8 cellular contexts compared by ENCODE assay signal in genomic region chr11:76208829-76209670, GRCh38. TPM values are rescaled to one million over a fixed set of nuclear protein-coding genes. Genes with fewer than 3 reads are reported as not detected.
DNase-seq lines count a peak whose midpoint lies in the region; ATAC-seq and TF ChIP-seq lines count a peak whose summit lies in the region.

No MANE protein-coding gene starts in this region.

- peak; percentile 99 for TF ChIP-seq CTCF in Panc1 (IDR thresholded peaks at IDR 0.05)
- peak; percentile 80 for TF ChIP-seq CTCF in fibroblast of villous mesenchyme (IDR thresholded peaks at IDR 0.05; ENCODE audit: insufficient read depth, low read depth, low read length)
- peak; percentile 98 for TF ChIP-seq CTCF in neural crest cell (conservative IDR thresholded peaks at IDR 0.05)

- no TSS peak for BruUV-seq in Panc1 (replicated peaks; lab: Mats Ljungman, UMichigan)

- H3K27me3 ChIP-seq in Panc1 (ENCODE audit: control insufficient read depth, insufficient read depth, low read length): peaks cover 10% of the 10 kb centered on the region; the same call in 1 of the 2 replicates

- CTCF ChIA-PET in Panc1 (lab: Charles Lee): interaction anchor here (0.5 to 2.5 kb wide), 10 partner anchors 22 to 906 kb away, joined by 3 to 27 read pairs (median 5); no protein-coding TSS in a partner anchor

- H3K27me3 Mint-ChIP-seq in neural crest cell (ENCODE audit: low read depth): peaks cover 88% of the 10 kb centered on the region
- H3K27me3 Mint-ChIP-seq in stimulated activated naive CD8-positive, alpha-beta T cell treated with anti-CD3 and anti-CD28 coated beads, Interleukin-15, amount 100 ng/mL, for 72 hours: peaks cover 94% of the 10 kb centered on the region

- H3K9me3 Mint-ChIP-seq in neural crest cell: no peaks in the 10 kb centered on the region
- H3K9me3 Mint-ChIP-seq in stimulated activated naive CD8-positive, alpha-beta T cell treated with anti-CD3 and anti-CD28 coated beads, Interleukin-15, amount 100 ng/mL, for 72 hours: no peaks in the 10 kb centered on the region

- no peak overlapping the region for H3K27ac Mint-ChIP-seq in neural crest cell (ENCODE audit: unreplicated experiment)
- no peak overlapping the region for H3K27ac Mint-ChIP-seq in stimulated activated naive CD8-positive, alpha-beta T cell treated with anti-CD3 and anti-CD28 coated beads, Interleukin-15, amount 100 ng/mL, for 72 hours

- no peaks in the 10 kb centered on the region for H3K36me3 Mint-ChIP-seq in neural crest cell (ENCODE audit: low read depth)

- H3K9me3 ChIP-seq in Panc1 (ENCODE audit: control insufficient read depth, insufficient read depth, low read depth, low read length): no peaks in the 10 kb centered on the region

- H3K4me1 ChIP-seq in Panc1 (ENCODE audit: control insufficient read depth, insufficient read depth, low read length): peaks cover 7% of the 10 kb centered on the region; the same call in 1 of the 2 replicates

- no peaks in the 10 kb centered on the region for H3K36me3 ChIP-seq in Panc1 (ENCODE audit: control insufficient read depth, insufficient read depth, low read length)

- intact Hi-C loops in Panc1 (cut with micrococcal nuclease; ENCODE audit: unreplicated experiment): loop anchor here (1.0 to 5.0 kb wide), 3 partner anchors 110 to 312 kb away; no protein-coding TSS in a partner anchor

- peak overlapping the region; percentile 78 for H3K4me3 Mint-ChIP-seq in neural crest cell
- peak overlapping the region; percentile 89 to 91 for H3K4me3 Mint-ChIP-seq in stimulated activated naive CD8-positive, alpha-beta T cell treated with anti-CD3 and anti-CD28 coated beads, Interleukin-15, amount 100 ng/mL, for 72 hours

- H3K27ac ChIP-seq in Panc1 (ENCODE audit: low read length): no peak overlapping the region

- peak; percentile 67 for ATAC-seq in Panc1
- ATAC-seq in stimulated activated naive CD8-positive, alpha-beta T cell treated with anti-CD3 and anti-CD28 coated beads, Interleukin-15, amount 100 ng/mL, for 72 hours: peak; percentile 75

- peak; percentile 87 for DNase-seq in D341Med (ENCODE audit: low spot score)
- DNase-seq in HK-2 (ENCODE audit: unreplicated experiment): peak; percentile 63
- DNase-seq in Panc1 (ENCODE audit: low read depth, low spot score): no peak
- DNase-seq in activated T-helper 1 cell treated with anti-CD3 and anti-CD28 coated beads, Interleukin-2, amount 50 U/mL, for 16 hours (ENCODE audit: low read depth in 1 of 2, low spot score in 1 of 2): peak; percentile 62 to 72
- peak; percentile 38 for DNase-seq in fibroblast of villous mesenchyme (ENCODE audit: low read depth)
- DNase-seq in neural crest cell (ENCODE audit: low read depth, low spot score): peak; percentile 77
- peak; percentile 84 to 86 for DNase-seq in stimulated activated naive CD8-positive, alpha-beta T cell treated with anti-CD3 and anti-CD28 coated beads, Interleukin-15, amount 100 ng/mL, for 72 hours
- no peak for DNase-seq in COLO829 (ENCODE audit: low spot score)

- POLR2A ChIA-PET in Panc1 (lab: Charles Lee): no interaction called here

- in situ Hi-C loops in Panc1 (cut with HindIII; ENCODE audit: low pct_unique_long_range_greater_than_20kb, low sequenced_read_pairs): no loop called here

- peaks cover 16% of the 10 kb centered on the region for H3K4me1 Mint-ChIP-seq in neural crest cell
- peaks cover 40% of the 10 kb centered on the region for H3K4me1 Mint-ChIP-seq in stimulated activated naive CD8-positive, alpha-beta T cell treated with anti-CD3 and anti-CD28 coated beads, Interleukin-15, amount 100 ng/mL, for 72 hours

- H3K4me3 ChIP-seq in Panc1 (ENCODE audit: low read depth in 2 of 2, low read length in 2 of 2): peak overlapping the region; percentile 49 to 93
- H3K4me3 ChIP-seq in fibroblast of villous mesenchyme (ENCODE audit: low read depth, low read length): peak overlapping the region; percentile 55

RNA-seq across cellular contexts. Expression of gene WNT11, which starts 2.7 kb away (rescaled TPM):
- total RNA-seq in Panc1 (2021; ENCODE audit: unreplicated experiment) (1.1 TPM), fibroblast of villous mesenchyme (under 0.01 TPM in 1 of 2 replicates, not detected in the other), neural crest cell (0.16 and 0.19 TPM in 2 replicates)
- 3.3 TPM for polyA plus RNA-seq in Panc1 (2012; ENCODE audit: insufficient read length)

Comparison
In these comparisons a context has a peak if more than half of its experiments do, and no peak if none do; other contexts are left out.
1. DNase-seq: peak in D341Med (single experiment), HK-2 (single experiment), activated T-helper 1 cell treated with anti-CD3 and anti-CD28 coated beads, Interleukin-2, amount 50 U/mL, for 16 hours (2 of 2), fibroblast of villous mesenchyme (single experiment), neural crest cell (single experiment) and stimulated activated naive CD8-positive, alpha-beta T cell treated with anti-CD3 and anti-CD28 coated beads, Interleukin-15, amount 100 ng/mL, for 72 hours (2 of 2); none in Panc1 (single experiment) and COLO829 (single experiment).
2. Peak in every context shown above with its lines, with median percentiles within 50 percentile points of each other: CTCF ChIP-seq.